ENCODE assay signal across 31 cellular contexts in the genomic region with DNA sequence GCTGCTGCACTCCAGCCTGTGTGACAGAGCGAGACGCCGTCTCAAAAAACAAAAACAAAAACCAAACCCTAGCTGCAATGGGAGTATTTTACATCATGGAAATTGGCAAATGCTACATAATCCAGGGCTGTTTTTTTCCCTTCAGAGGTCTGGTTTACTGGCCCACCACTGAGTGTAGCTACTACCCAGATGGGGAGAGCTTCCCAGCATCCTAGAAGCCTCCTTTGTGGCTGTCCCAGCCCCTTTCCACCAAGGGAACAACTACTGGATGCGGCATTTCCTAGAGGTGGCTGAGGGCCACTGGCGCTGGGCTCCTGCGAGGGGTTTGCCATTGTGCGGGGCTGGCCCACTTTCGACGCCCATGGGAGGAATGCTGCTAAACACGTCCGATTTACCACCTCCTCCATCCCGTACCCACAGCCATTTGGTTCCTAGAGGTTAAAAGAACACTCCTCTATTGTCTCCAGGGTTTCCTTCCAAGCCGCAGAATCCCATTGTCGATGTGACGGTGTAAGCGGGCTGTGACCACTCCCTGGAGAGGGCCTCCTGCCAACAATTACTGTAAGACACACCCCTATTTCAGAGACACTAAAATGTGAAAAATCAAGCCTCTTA. TPM values are rescaled to one million over a fixed set of nuclear protein-coding genes. Genes with fewer than 3 reads are reported as not detected.
DNase-seq lines count a peak whose midpoint lies in the region; ATAC-seq and TF ChIP-seq lines count a peak whose summit lies in the region.
"Had no signal": no experiment of that assay in that cellular context is flagged by ENCODE, and none has a peak within 500 bp of the region (broad histone marks: within the 10 kb centered on the region; RNA-seq: fewer than 3 reads in every experiment).

No MANE protein-coding gene starts in this region.

- H3K27me3 ChIP-seq in H7 (ENCODE audit: control insufficient read depth, insufficient read depth, low read length) (no peaks in the 10 kb centered on the region), BE2C (no peaks in the 10 kb centered on the region)
- H3K27me3 ChIP-seq: ascending aorta, ovary, Peyer's patch, testis had no signal

- ATAC-seq in esophagus mucosa (peak; percentile 66), mucosa of descending colon (peak; percentile 38)
- ATAC-seq: activated CD4-positive, alpha-beta T cell treated with anti-CD3 and anti-CD28 coated beads for 36 hours had no signal

- no peak overlapping the region for H3K4me3 ChIP-seq in H7 (ENCODE audit: insufficient read depth, low read depth, low read length)
- H3K4me3 ChIP-seq in mucosa of descending colon: no peak overlapping the region
- no peak overlapping the region for H3K4me3 ChIP-seq in BE2C (ENCODE audit: low read depth, low read length)
- H3K4me3 ChIP-seq: ascending aorta, heart right ventricle, ovary, Peyer's patch, skin epidermis, testis had no signal

- H3K27ac Mint-ChIP-seq in glutamatergic neuron (ENCODE audit: unreplicated experiment): no peak overlapping the region
- H3K27ac Mint-ChIP-seq: activated CD4-positive, alpha-beta T cell treated with anti-CD3 and anti-CD28 coated beads for 36 hours; dendritic cell treated with granulocyte-macrophage colony-stimulating factor and Interleukin-4, amounts not matched to agents 40 ng/mL and 50 ng/mL, for 4 days; nephron had no signal

- no peaks in the 10 kb centered on the region for H3K9me3 ChIP-seq in mucosa of descending colon
- no peaks in the 10 kb centered on the region for H3K9me3 ChIP-seq in BE2C
- H3K9me3 ChIP-seq: ascending aorta, Caco-2, heart right ventricle, ovary, Peyer's patch, testis had no signal

- H3K36me3 Mint-ChIP-seq in glutamatergic neuron (ENCODE audit: unreplicated experiment): peaks cover under 1% of the 10 kb centered on the region

- H3K36me3 ChIP-seq in H7 (replicated peaks; ENCODE audit: control insufficient read depth, insufficient read depth, low read length) (no peaks in the 10 kb centered on the region), mucosa of descending colon (ENCODE audit: low read depth) (no peaks in the 10 kb centered on the region), BE2C (no peaks in the 10 kb centered on the region)
- H3K36me3 ChIP-seq: ascending aorta, heart right ventricle, ovary, Peyer's patch had no signal

- H3K27me3 Mint-ChIP-seq in glutamatergic neuron (ENCODE audit: unreplicated experiment): no peaks in the 10 kb centered on the region

- TF ChIP-seq CTCF in mucosa of descending colon (IDR thresholded peaks at IDR 0.05): no peak
- TF ChIP-seq CTCF in glutamatergic neuron (IDR thresholded peaks at IDR 0.05; ENCODE audit: partially characterized antibody, unreplicated experiment): no peak
- no peak for TF ChIP-seq CTCF in BE2C (IDR thresholded peaks at IDR 0.05; ENCODE audit: low read depth, low read length)

- H3K9me3 Mint-ChIP-seq in glutamatergic neuron (ENCODE audit: unreplicated experiment): no peaks in the 10 kb centered on the region

- no peak overlapping the region for H3K4me3 Mint-ChIP-seq in glutamatergic neuron (ENCODE audit: unreplicated experiment)
- H3K4me3 Mint-ChIP-seq: activated CD4-positive, alpha-beta T cell treated with anti-CD3 and anti-CD28 coated beads for 36 hours; dendritic cell treated with granulocyte-macrophage colony-stimulating factor and Interleukin-4, amounts not matched to agents 40 ng/mL and 50 ng/mL, for 4 days; nephron had no signal

- intact Hi-C loops in mucosa of descending colon (cut with DNase I, micrococcal nuclease): no loop called here

- H3K4me1 ChIP-seq in mucosa of descending colon (ENCODE audit: low read depth): peaks cover 5% of the 10 kb centered on the region
- H3K4me1 ChIP-seq in BE2C: no peaks in the 10 kb centered on the region
- H3K4me1 ChIP-seq: ascending aorta, testis had no signal

- peaks cover 2% of the 10 kb centered on the region for H3K4me1 Mint-ChIP-seq in glutamatergic neuron (ENCODE audit: low read depth, unreplicated experiment)
- H3K4me1 Mint-ChIP-seq: nephron had no signal

- DNase-seq in ELF-1 (ENCODE audit: low read depth, low spot score) (peak; percentile 51), H7 (peak; percentile 52), mucosa of descending colon (no peak), NCI-H69 (lab: John Stamatoyannopoulos, UW) (no peak), NCI-H146 treated with DMSO at 0.1 percent for 48 hours (lab: John Stamatoyannopoulos, UW; ENCODE audit: unreplicated experiment) (no peak), glutamatergic neuron (no peak), BE2C (no peak)
- DNase-seq: activated CD4-positive, alpha-beta T cell treated with anti-CD3 and anti-CD28 coated beads for 36 hours; activated CD8-positive, alpha-beta memory T cell treated with anti-CD3 and anti-CD28 coated beads for 24 hours; activated T-cell treated with anti-CD3 and anti-CD28 coated beads, Interleukin-2, amount 50 U/mL, for 1 hour; Caco-2; central memory CD4-positive, alpha-beta T cell; foreskin melanocyte; heart right ventricle; kidney glomerular epithelial cell; NCI-H1417; NCI-H2081 treated with DMSO at 0.1 percent for 48 hours; NCI-H446; NCI-H82; ovary; retina; stimulated activated naive CD4-positive, alpha-beta T cell; T1000; testis had no signal

RNA-seq across cellular contexts. Expression of gene RUNX3, which starts 55.4 kb away (rescaled TPM):
- 1.3 and 3.5 TPM in 2 replicates for total RNA-seq in H7 (2014; rRNA removed; shearing (Covaris generic))
- total RNA-seq in esophagus mucosa (1.6 TPM), mucosa of descending colon (1 to 10 TPM; 3.2 to 6.1 (median 5.0) TPM), glutamatergic neuron (ENCODE audit: unreplicated experiment) (0.15 TPM)
- polyA plus RNA-seq in BE2C (2012; ENCODE audit: insufficient read depth, insufficient read length, low read depth): not detected
- total RNA-seq: lung microvascular endothelial cell had no signal

Comparison
In these comparisons a context has a peak if more than half of its experiments do, and no peak if none do; other contexts are left out.
1. DNase-seq: peak in ELF-1 (single experiment) and H7 (single experiment); none in mucosa of descending colon (0 of 3), NCI-H69 (single experiment), NCI-H146 treated with DMSO at 0.1 percent for 48 hours (single experiment), glutamatergic neuron (single experiment) and BE2C (single experiment).